Comparison of ENCODE assay signal across 13 cellular contexts in genomic region chr16:67781548-67781921, GRCh38. TPM values are rescaled to one million over a fixed set of nuclear protein-coding genes. Genes with fewer than 3 reads are reported as not detected.
A peak's percentile ranks its signal among the peaks of the same experiment; 100 is the strongest.
DNase-seq lines count a peak whose midpoint lies in the region; ATAC-seq and TF ChIP-seq lines count a peak whose summit lies in the region.
"Had no signal": no experiment of that assay in that cellular context is flagged by ENCODE, and none has a peak within 500 bp of the region (broad histone marks: within the 10 kb centered on the region; RNA-seq: fewer than 3 reads in every experiment).

No MANE protein-coding gene starts in this region.

- no peak overlapping the region for H3K27ac Mint-ChIP-seq in MCF 10A (ENCODE audit: low read depth, unreplicated experiment)
- H3K27ac Mint-ChIP-seq in activated naive CD4-positive, alpha-beta T cell treated with anti-CD3 and anti-CD28 coated beads, Interleukin-2, amount 50 U/mL, for 24 hours = peak overlapping the region; percentile 80
- H3K27ac Mint-ChIP-seq in stimulated activated naive B cell treated with anti-CD40 and anti-IgM and Interleukin-4, amounts not matched to agents 10 μg/mL and 1 μg/mL and 100 μg/mL, for 72 hours = peak overlapping the region; percentile 26
- H3K27ac Mint-ChIP-seq: GM23338 had no signal

- peak; percentile 71 to 86 for ATAC-seq in stimulated activated naive B cell treated with anti-CD40 and anti-IgM and Interleukin-4, amounts not matched to agents 10 μg/mL and 1 μg/mL and 100 μg/mL, for 72 hours (replicated peaks)
- ATAC-seq in body of pancreas = no peak
- ATAC-seq: GM23338 had no signal

- H3K4me3 ChIP-seq in breast epithelium (no peak overlapping the region), HAP-1 (no peak overlapping the region), body of pancreas (no peak overlapping the region), BE2C (ENCODE audit: low read depth, low read length) (no peak overlapping the region)
- H3K4me3 ChIP-seq in Jurkat, Clone E6-1 (ENCODE audit: low read length) = peak overlapping the region; percentile 15
- H3K4me3 ChIP-seq: BLaER1 treated with 17β-estradiol and CSF1 and Interleukin-3, amounts not matched to agents 10 nM and 100 nM; GM23338; smooth muscle cell had no signal

- WGBS in body of pancreas, 2 donors = 62 to 77% methylated on average over 5 of the region's 5 CpGs

- peaks cover 14% of the 10 kb centered on the region for H3K4me1 Mint-ChIP-seq in MCF 10A (ENCODE audit: insufficient read depth, unreplicated experiment)
- peaks cover 37% of the 10 kb centered on the region for H3K4me1 Mint-ChIP-seq in activated naive CD4-positive, alpha-beta T cell treated with anti-CD3 and anti-CD28 coated beads, Interleukin-2, amount 50 U/mL, for 24 hours
- peaks cover 24 to 43% of the 10 kb centered on the region in 2 donors for H3K4me1 Mint-ChIP-seq in stimulated activated naive B cell treated with anti-CD40 and anti-IgM and Interleukin-4, amounts not matched to agents 10 μg/mL and 1 μg/mL and 100 μg/mL, for 72 hours

- intact Hi-C loops in breast epithelium (cut with DNase I; ENCODE audit: low total_unique reads) (no loop called here), MCF 10A (cut with micrococcal nuclease) (no loop called here), body of pancreas (cut with DNase I) (no loop called here)

- H3K9me3 ChIP-seq in breast epithelium = no peaks in the 10 kb centered on the region
- no peaks in the 10 kb centered on the region for H3K9me3 ChIP-seq in HAP-1
- no peaks in the 10 kb centered on the region for H3K9me3 ChIP-seq in body of pancreas
- H3K9me3 ChIP-seq in BE2C = no peaks in the 10 kb centered on the region; the same call in 1 of the 2 replicates

- TF ChIP-seq CTCF in breast epithelium (IDR thresholded peaks at IDR 0.05) = no peak
- no peak for TF ChIP-seq CTCF in MCF 10A (IDR thresholded peaks at IDR 0.05; ENCODE audit: unreplicated experiment)
- no peak for TF ChIP-seq CTCF in body of pancreas (IDR thresholded peaks at IDR 0.05)
- no peak for TF ChIP-seq CTCF in BE2C (IDR thresholded peaks at IDR 0.05; ENCODE audit: low read depth, low read length)

- TF ChIP-seq POLR2A in breast epithelium (IDR thresholded peaks at IDR 0.05) (no peak), body of pancreas (IDR thresholded peaks at IDR 0.05) (no peak)

- H3K27ac ChIP-seq in breast epithelium (peak overlapping the region; percentile 54 to 61), body of pancreas (peak overlapping the region in 1 of 4 donors; percentile 7)
- H3K27ac ChIP-seq: BLaER1 treated with 17β-estradiol and CSF1 and Interleukin-3, amounts not matched to agents 10 nM and 100 nM had no signal

- H3K4me3 Mint-ChIP-seq in MCF 10A (ENCODE audit: unreplicated experiment) = no peak overlapping the region
- H3K4me3 Mint-ChIP-seq in activated naive CD4-positive, alpha-beta T cell treated with anti-CD3 and anti-CD28 coated beads, Interleukin-2, amount 50 U/mL, for 24 hours = peak overlapping the region; percentile 30
- no peak overlapping the region for H3K4me3 Mint-ChIP-seq in stimulated activated naive B cell treated with anti-CD40 and anti-IgM and Interleukin-4, amounts not matched to agents 10 μg/mL and 1 μg/mL and 100 μg/mL, for 72 hours
- H3K4me3 Mint-ChIP-seq: GM23338 had no signal

- H3K27me3 Mint-ChIP-seq in MCF 10A (ENCODE audit: insufficient read depth, unreplicated experiment) = no peaks in the 10 kb centered on the region
- no peaks in the 10 kb centered on the region for H3K27me3 Mint-ChIP-seq in activated naive CD4-positive, alpha-beta T cell treated with anti-CD3 and anti-CD28 coated beads, Interleukin-2, amount 50 U/mL, for 24 hours
- no peaks in the 10 kb centered on the region for H3K27me3 Mint-ChIP-seq in stimulated activated naive B cell treated with anti-CD40 and anti-IgM and Interleukin-4, amounts not matched to agents 10 μg/mL and 1 μg/mL and 100 μg/mL, for 72 hours

- H3K4me1 ChIP-seq in breast epithelium (peaks cover 0 to 9% of the 10 kb centered on the region in 2 donors), HAP-1 (no peaks in the 10 kb centered on the region), body of pancreas (peaks cover 27% of the 10 kb centered on the region), BE2C (no peaks in the 10 kb centered on the region)

- in situ Hi-C loops in HAP-1 (cut with MboI; ENCODE audit: low sequenced_read_pairs) = no loop called here

- BruUV-seq in MCF 10A (replicated peaks; lab: Mats Ljungman, UMichigan) = no TSS peak

- no peaks in the 10 kb centered on the region for H3K27me3 ChIP-seq in breast epithelium
- no peaks in the 10 kb centered on the region for H3K27me3 ChIP-seq in HAP-1 (ENCODE audit: low read depth)
- H3K27me3 ChIP-seq in body of pancreas = no peaks in the 10 kb centered on the region
- H3K27me3 ChIP-seq in BE2C = no peaks in the 10 kb centered on the region
- H3K27me3 ChIP-seq: BLaER1 treated with 17β-estradiol and CSF1 and Interleukin-3, amounts not matched to agents 10 nM and 100 nM had no signal

- no peaks in the 10 kb centered on the region for H3K36me3 ChIP-seq in breast epithelium
- no peaks in the 10 kb centered on the region for H3K36me3 ChIP-seq in HAP-1 (replicated peaks)
- no peaks in the 10 kb centered on the region for H3K36me3 ChIP-seq in body of pancreas (replicated peaks in 1 of 2; ENCODE audit: insufficient read depth in 1 of 2, low read depth in 2 of 2)
- H3K36me3 ChIP-seq in BE2C = no peaks in the 10 kb centered on the region

- POLR2A ChIA-PET in MCF 10A (lab: Yijun Ruan, JAX) = interaction anchor here (1.8 kb wide), 1 partner anchor 15 kb away, joined by 6 read pairs; no protein-coding TSS in a partner anchor

- CTCF ChIA-PET in MCF 10A (lab: Yijun Ruan, JAX) = interaction anchor here (0.5 kb wide), 1 partner anchor 57 kb away, joined by 3 read pairs; no protein-coding TSS in a partner anchor

- no peaks in the 10 kb centered on the region for H3K36me3 Mint-ChIP-seq in MCF 10A (ENCODE audit: insufficient read depth, unreplicated experiment)
- H3K36me3 Mint-ChIP-seq in activated naive CD4-positive, alpha-beta T cell treated with anti-CD3 and anti-CD28 coated beads, Interleukin-2, amount 50 U/mL, for 24 hours = peaks cover 4% of the 10 kb centered on the region
- peaks cover 8 to 33% of the 10 kb centered on the region in 2 donors for H3K36me3 Mint-ChIP-seq in stimulated activated naive B cell treated with anti-CD40 and anti-IgM and Interleukin-4, amounts not matched to agents 10 μg/mL and 1 μg/mL and 100 μg/mL, for 72 hours

- no peak for DNase-seq in breast epithelium (ENCODE audit: low spot score in 2 of 2)
- DNase-seq in MCF 10A (ENCODE audit: unreplicated experiment) = no peak
- DNase-seq in Jurkat, Clone E6-1 (ENCODE audit: low read depth, low spot score) = peak; percentile 83
- no peak for DNase-seq in stimulated activated naive B cell treated with anti-CD40 and anti-IgM and Interleukin-4, amounts not matched to agents 10 μg/mL and 1 μg/mL and 100 μg/mL, for 72 hours
- DNase-seq in HAP-1 (ENCODE audit: low spot score in 2 of 2) = no peak
- DNase-seq in body of pancreas = no peak
- no peak for DNase-seq in BE2C
- DNase-seq: amniotic stem cell, T1000 had no signal

- H3K9me3 Mint-ChIP-seq in MCF 10A (ENCODE audit: unreplicated experiment) = no peaks in the 10 kb centered on the region
- no peaks in the 10 kb centered on the region for H3K9me3 Mint-ChIP-seq in activated naive CD4-positive, alpha-beta T cell treated with anti-CD3 and anti-CD28 coated beads, Interleukin-2, amount 50 U/mL, for 24 hours
- H3K9me3 Mint-ChIP-seq in stimulated activated naive B cell treated with anti-CD40 and anti-IgM and Interleukin-4, amounts not matched to agents 10 μg/mL and 1 μg/mL and 100 μg/mL, for 72 hours = no peaks in the 10 kb centered on the region
- H3K9me3 Mint-ChIP-seq: GM23338 had no signal

RNA-seq across cellular contexts. Expression of gene RANBP10, which starts 24.8 kb away (rescaled TPM):
- total RNA-seq in breast epithelium = 10 to 100 TPM in 2 of 3 donors, 1 to 10 TPM in 1; 7.7 to 13.2 (median 13.1) TPM
- 17.2 and 21.7 TPM in 2 replicates for total RNA-seq in MCF 10A (2022)
- 15.3 TPM for polyA plus RNA-seq in Jurkat, Clone E6-1 (2012; ENCODE audit: insufficient read depth, insufficient read length)
- 1 to 10 TPM; 6.3 to 9.3 TPM for total RNA-seq in body of pancreas
- polyA plus RNA-seq in BE2C (2012; ENCODE audit: insufficient read depth, insufficient read length, low read depth) = 20.5 TPM

RNA-seq across cellular contexts. Expression of gene TSNAXIP1, which starts 25.2 kb away (rescaled TPM):
- total RNA-seq in breast epithelium (1 to 10 TPM; 1.1 to 4.2 (median 3.9) TPM), MCF 10A (2022) (1.1 and 1.5 TPM in 2 replicates), body of pancreas (1 to 10 TPM in 1 of 2 donors, not detected in 1; 1.6 TPM)
- polyA plus RNA-seq in Jurkat, Clone E6-1 (2012; ENCODE audit: insufficient read depth, insufficient read length) = 1.4 TPM
- polyA plus RNA-seq in BE2C (2012; ENCODE audit: insufficient read depth, insufficient read length, low read depth) = 0.43 TPM
